ENCODE assay signal across 8 cellular contexts in genomic region chr2:68925298-68925885, GRCh38. TPM values are rescaled to one million over a fixed set of nuclear protein-coding genes. Genes with fewer than 3 reads are reported as not detected.
DNase-seq lines count a peak whose midpoint lies in the region; ATAC-seq and TF ChIP-seq lines count a peak whose summit lies in the region.

No MANE protein-coding gene starts in this region.

- intact Hi-C loops in activated naive CD4-positive, alpha-beta T cell treated with anti-CD3 and anti-CD28 coated beads for 36 hours (cut with micrococcal nuclease), result loop anchor here (1.0 kb wide), 6 partner anchors 86 to 462 kb away; no protein-coding TSS in a partner anchor
- intact Hi-C loops in heart left ventricle (cut with DNase I), result loop anchor here in 8 of 10 donors (1.0 to 10.0 kb wide), 8 partner anchors 173 to 463 kb away; partner anchors contain the start of genes APLF (in 3 of the 8) and FBXO48 (in 3 of the 8)

- H3K27me3 ChIP-seq in Peyer's patch, result no peaks in the 10 kb centered on the region
- peaks cover 0 to 13% (median 0%) of the 10 kb centered on the region in 9 donors for H3K27me3 ChIP-seq in heart left ventricle

- H3K9me3 Mint-ChIP-seq in activated naive CD4-positive, alpha-beta T cell treated with anti-CD3 and anti-CD28 coated beads for 36 hours, result no peaks in the 10 kb centered on the region

- TF ChIP-seq POLR2A in Peyer's patch (IDR thresholded peaks at IDR 0.05) (no peak), heart left ventricle (IDR thresholded peaks at IDR 0.05) (no peak)

- no peaks in the 10 kb centered on the region for H3K4me1 Mint-ChIP-seq in activated naive CD4-positive, alpha-beta T cell treated with anti-CD3 and anti-CD28 coated beads for 36 hours (ENCODE audit: low read depth)

- H3K4me1 ChIP-seq in Peyer's patch (no peaks in the 10 kb centered on the region), heart left ventricle (no peaks in the 10 kb centered on the region)

- peak; percentile 81 to 95 (median 88) for TF ChIP-seq CTCF in Peyer's patch (IDR thresholded peaks at IDR 0.05)
- peak; percentile 74 to 92 (median 82) for TF ChIP-seq CTCF in heart left ventricle (IDR thresholded peaks at IDR 0.05)
- peak; percentile 97 for TF ChIP-seq CTCF in retinal pigment epithelial cell (conservative IDR thresholded peaks at IDR 0.05; ENCODE audit: low read depth, low read length)

- no peak overlapping the region for H3K27ac Mint-ChIP-seq in activated naive CD4-positive, alpha-beta T cell treated with anti-CD3 and anti-CD28 coated beads for 36 hours

- 32 to 38% (median 33%) methylated on average over 8 of the region's 8 CpGs for WGBS in heart left ventricle, 4 donors

- H3K36me3 ChIP-seq in Peyer's patch, result no peaks in the 10 kb centered on the region
- H3K36me3 ChIP-seq in heart left ventricle, result no peaks in the 10 kb centered on the region

- ATAC-seq in heart left ventricle, result peak in 3 of 4 donors; percentile 57 to 65 (median 62)

- H3K36me3 Mint-ChIP-seq in activated naive CD4-positive, alpha-beta T cell treated with anti-CD3 and anti-CD28 coated beads for 36 hours (ENCODE audit: low read depth), result no peaks in the 10 kb centered on the region

- no peaks in the 10 kb centered on the region for H3K9me3 ChIP-seq in Peyer's patch
- no peaks in the 10 kb centered on the region for H3K9me3 ChIP-seq in heart left ventricle

- H3K27ac ChIP-seq in Peyer's patch (no peak overlapping the region), heart left ventricle (no peak overlapping the region)

- CTCF ChIA-PET in activated naive CD4-positive, alpha-beta T cell treated with anti-CD3 and anti-CD28 coated beads for 36 hours (lab: Charles Lee), result interaction anchor here (0.6 to 6.1 kb wide), 49 partner anchors 8 to 564 kb away, joined by 3 to 71 read pairs (median 4); partner anchors contain the start of genes ANTXR1, APLF and FBXO48

- H3K4me3 ChIP-seq in Peyer's patch (no peak overlapping the region), heart left ventricle (no peak overlapping the region), retinal pigment epithelial cell (ENCODE audit: low read length) (no peak overlapping the region)

- H3K4me3 Mint-ChIP-seq in activated naive CD4-positive, alpha-beta T cell treated with anti-CD3 and anti-CD28 coated beads for 36 hours, result no peak overlapping the region

- H3K27me3 Mint-ChIP-seq in activated naive CD4-positive, alpha-beta T cell treated with anti-CD3 and anti-CD28 coated beads for 36 hours (ENCODE audit: low read depth), result peaks cover 4% of the 10 kb centered on the region

- DNase-seq in NCI-H524 (lab: John Stamatoyannopoulos, UW), result peak; percentile 26 to 48
- DNase-seq in NCI-H524 treated with DMSO at 0.1 percent for 48 hours (lab: John Stamatoyannopoulos, UW), result no peak
- peak; percentile 71 for DNase-seq in HT-29 (ENCODE audit: low spot score)
- DNase-seq in Peyer's patch, result peak in 2 of 3 donors; percentile 39 to 70
- DNase-seq in activated naive CD4-positive, alpha-beta T cell treated with anti-CD3 and anti-CD28 coated beads for 36 hours, result peak; percentile 76
- DNase-seq in heart left ventricle, result no peak
- DNase-seq in retinal pigment epithelial cell (ENCODE audit: low read depth), result no peak
- no peak for DNase-seq in cerebellar nuclear complex (lab: John Stamatoyannopoulos, UW)

RNA-seq across cellular contexts. Expression of gene GKN2, which starts 27.3 kb away (rescaled TPM):
- total RNA-seq in HT-29 (2014; rRNA removed; shearing (Covaris generic)), result not detected in 2 replicates
- total RNA-seq in Peyer's patch (not detected), heart left ventricle (not detected)
- total RNA-seq in activated naive CD4-positive, alpha-beta T cell treated with anti-CD3 and anti-CD28 coated beads for 36 hours, result not detected
- not detected for polyA plus RNA-seq in heart left ventricle

RNA-seq across cellular contexts. Expression of gene GKN1, which starts 49.0 kb away (rescaled TPM):
- total RNA-seq in HT-29 (2014; rRNA removed; shearing (Covaris generic)), result not detected in 2 replicates
- not detected for total RNA-seq in Peyer's patch
- not detected for total RNA-seq in activated naive CD4-positive, alpha-beta T cell treated with anti-CD3 and anti-CD28 coated beads for 36 hours
- total RNA-seq in heart left ventricle, result not detected
- polyA plus RNA-seq in heart left ventricle, result not detected

RNA-seq across cellular contexts. Expression of gene BMP10, which starts 54.2 kb away (rescaled TPM):
- not detected in 2 replicates for total RNA-seq in HT-29 (2014; rRNA removed; shearing (Covaris generic))
- not detected for total RNA-seq in Peyer's patch
- not detected for total RNA-seq in activated naive CD4-positive, alpha-beta T cell treated with anti-CD3 and anti-CD28 coated beads for 36 hours
- 1 to 10 TPM in 2 of 9 donors, under 1 TPM in 2, not detected in 5; 0.15 to 5.9 (median 1.7) TPM for total RNA-seq in heart left ventricle
- polyA plus RNA-seq in heart left ventricle, result not detected

Comparison
In these comparisons a context has a peak if more than half of its experiments do, and no peak if none do; other contexts are left out.
1. DNase-seq: peak in NCI-H524 (2 of 2), HT-29 (single experiment), Peyer's patch (2 of 3) and activated naive CD4-positive, alpha-beta T cell treated with anti-CD3 and anti-CD28 coated beads for 36 hours (single experiment); none in NCI-H524 treated with DMSO at 0.1 percent for 48 hours (single experiment), heart left ventricle (0 of 5), retinal pigment epithelial cell (single experiment) and cerebellar nuclear complex (0 of 2).
2. Peak in every context shown above with its lines, with median percentiles within 50 percentile points of each other: CTCF ChIP-seq.